Comparison of ENCODE assay signal across 9 cellular contexts in genomic region chr11:115256326-115257197, GRCh38.
A peak's percentile ranks its signal among the peaks of the same experiment; 100 is the strongest.
DNase-seq lines count a peak whose midpoint lies in the region; ATAC-seq and TF ChIP-seq lines count a peak whose summit lies in the region.
"Had no signal": no experiment of that assay in that cellular context is flagged by ENCODE, and none has a peak within 500 bp of the region (broad histone marks: within the 10 kb centered on the region; RNA-seq: fewer than 3 reads in every experiment).

No MANE protein-coding gene starts in this region.

- intact Hi-C loops in left ventricle myocardium superior (cut with micrococcal nuclease), result no loop called here
- intact Hi-C loops in left ventricle myocardium inferior (cut with micrococcal nuclease), result no loop called here
- intact Hi-C loops in lower leg skin (cut with DNase I; ENCODE audit: low total_unique reads), result no loop called here

- ATAC-seq in left ventricle myocardium superior, result peak; percentile 31
- peak; percentile 91 for ATAC-seq in HG03108 (IDR thresholded peaks at IDR 0.05; ENCODE audit: unreplicated experiment)
- ATAC-seq in activated CD4-positive, CD25-positive, alpha-beta regulatory T cell treated with anti-CD3 and anti-CD28 coated beads, Interleukin-2, amount 50 U/mL, for 24 hours, result no peak

- H3K4me3 ChIP-seq in left ventricle myocardium inferior (no peak overlapping the region), lower leg skin (ENCODE audit: low read depth, poor library complexity, severe bottlenecking) (no peak overlapping the region)
- H3K4me3 ChIP-seq: Peyer's patch had no signal

- H3K36me3 ChIP-seq in left ventricle myocardium inferior, result no peaks in the 10 kb centered on the region
- H3K36me3 ChIP-seq: Peyer's patch had no signal

- TF ChIP-seq POLR2A in lower leg skin (IDR thresholded peaks at IDR 0.05), result no peak

- H3K4me1 ChIP-seq in left ventricle myocardium inferior, result peaks cover 1% of the 10 kb centered on the region
- H3K4me1 ChIP-seq: Peyer's patch had no signal

- TF ChIP-seq CTCF in left ventricle myocardium inferior (IDR thresholded peaks at IDR 0.05; ENCODE audit: borderline replicate concordance) (no peak), lower leg skin (IDR thresholded peaks at IDR 0.05) (no peak)

- H3K27me3 ChIP-seq in left ventricle myocardium inferior (ENCODE audit: low read depth), result no peaks in the 10 kb centered on the region
- H3K27me3 ChIP-seq: Peyer's patch had no signal

- WGBS in lower leg skin, 2 donors, result 63% methylated on average over 7 of the region's 7 CpGs

- H3K9me3 ChIP-seq in left ventricle myocardium inferior (replicated peaks), result no peaks in the 10 kb centered on the region
- H3K9me3 ChIP-seq: Peyer's patch had no signal

- no peak overlapping the region for H3K27ac ChIP-seq in left ventricle myocardium inferior (replicated peaks)
- H3K27ac ChIP-seq: Peyer's patch had no signal

- DNase-seq in left ventricle myocardium superior (no peak), left ventricle myocardium inferior (no peak), SHP77 (lab: John Stamatoyannopoulos, UW) (peak; percentile 41 to 75), COLO829 (ENCODE audit: low spot score) (no peak), lower leg skin (ENCODE audit: low spot score in 2 of 2) (no peak), NCI-H446 treated with DMSO at 0.1 percent for 48 hours (lab: John Stamatoyannopoulos, UW) (no peak)

Comparison
In these comparisons a context has a peak if more than half of its experiments do, and no peak if none do; other contexts are left out.
1. ATAC-seq: peak in left ventricle myocardium superior (single experiment) and HG03108 (single experiment); none in activated CD4-positive, CD25-positive, alpha-beta regulatory T cell treated with anti-CD3 and anti-CD28 coated beads, Interleukin-2, amount 50 U/mL, for 24 hours (0 of 2).
2. DNase-seq: peak in SHP77 (2 of 2); none in left ventricle myocardium superior (single experiment), left ventricle myocardium inferior (single experiment), COLO829 (single experiment), lower leg skin (0 of 2) and NCI-H446 treated with DMSO at 0.1 percent for 48 hours (single experiment).